24 cellular contexts compared by ENCODE assay signal in the genomic region with DNA sequence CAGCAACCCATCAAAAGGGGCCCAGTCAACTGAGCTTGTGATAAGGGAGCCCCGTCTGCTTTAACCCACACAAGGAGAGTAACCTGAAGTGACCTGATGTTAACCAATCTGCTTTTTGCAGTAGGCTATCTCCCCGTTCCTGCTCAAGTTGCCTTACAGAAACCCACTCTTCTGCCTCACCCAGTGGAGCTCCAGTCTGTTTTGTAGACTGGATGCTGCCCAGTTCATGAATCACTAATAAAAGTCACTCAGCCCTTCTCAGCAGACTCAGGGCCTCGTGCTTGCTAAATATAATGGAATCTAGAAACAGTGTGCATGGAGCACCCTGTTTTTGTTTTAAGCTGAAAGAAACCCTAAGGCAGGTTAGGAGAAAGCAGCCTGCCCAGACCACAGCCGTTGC.
"Had no signal": no experiment of that assay in that cellular context is flagged by ENCODE, and none has a peak within 500 bp of the region (broad histone marks: within the 10 kb centered on the region; RNA-seq: fewer than 3 reads in every experiment).

No MANE protein-coding gene starts in this region.

- H3K9me3 ChIP-seq: esophagus squamous epithelium, neutrophil, spleen, testis, tibial nerve had no signal

- H3K4me3 Mint-ChIP-seq: naive B cell; nephron progenitor cell; stimulated activated naive B cell treated with anti-CD40 and anti-IgM and Interleukin-4, amounts not matched to agents 10 μg/mL and 1 μg/mL and 100 μg/mL, for 72 hours; stimulated activated naive CD8-positive, alpha-beta T cell treated with anti-CD3 and anti-CD28 coated beads, Interleukin-15, amount 100 ng/mL, for 72 hours had no signal

- H3K36me3 Mint-ChIP-seq: naive B cell; stimulated activated naive B cell treated with anti-CD40 and anti-IgM and Interleukin-4, amounts not matched to agents 10 μg/mL and 1 μg/mL and 100 μg/mL, for 72 hours had no signal

- H3K27ac Mint-ChIP-seq: naive B cell; nephron progenitor cell; stimulated activated naive B cell treated with anti-CD40 and anti-IgM and Interleukin-4, amounts not matched to agents 10 μg/mL and 1 μg/mL and 100 μg/mL, for 72 hours had no signal

- H3K4me3 ChIP-seq: esophagus squamous epithelium, lung, spleen, testis, tibial nerve had no signal

- H3K27me3 ChIP-seq: esophagus squamous epithelium, foreskin keratinocyte, neutrophil, spleen, testis, tibial nerve had no signal

- H3K27me3 Mint-ChIP-seq: naive B cell; stimulated activated naive B cell treated with anti-CD40 and anti-IgM and Interleukin-4, amounts not matched to agents 10 μg/mL and 1 μg/mL and 100 μg/mL, for 72 hours; stimulated activated naive CD8-positive, alpha-beta T cell treated with anti-CD3 and anti-CD28 coated beads, Interleukin-15, amount 100 ng/mL, for 72 hours had no signal

- H3K9me3 Mint-ChIP-seq: naive B cell; stimulated activated naive B cell treated with anti-CD40 and anti-IgM and Interleukin-4, amounts not matched to agents 10 μg/mL and 1 μg/mL and 100 μg/mL, for 72 hours; stimulated activated naive CD8-positive, alpha-beta T cell treated with anti-CD3 and anti-CD28 coated beads, Interleukin-15, amount 100 ng/mL, for 72 hours had no signal

- H3K4me1 Mint-ChIP-seq: naive B cell; stimulated activated naive B cell treated with anti-CD40 and anti-IgM and Interleukin-4, amounts not matched to agents 10 μg/mL and 1 μg/mL and 100 μg/mL, for 72 hours; stimulated activated naive CD8-positive, alpha-beta T cell treated with anti-CD3 and anti-CD28 coated beads, Interleukin-15, amount 100 ng/mL, for 72 hours had no signal

- H3K36me3 ChIP-seq: esophagus squamous epithelium, neutrophil, spleen, tibial nerve had no signal

- H3K4me1 ChIP-seq: esophagus squamous epithelium, foreskin keratinocyte, spleen, testis, tibial nerve had no signal

- H3K27ac ChIP-seq: epithelial cell of prostate, esophagus squamous epithelium, foreskin keratinocyte, neutrophil, spleen, testis, tibial nerve had no signal

- ATAC-seq: foreskin keratinocyte; left colon; left ventricle myocardium superior; sciatic nerve; stimulated activated naive B cell treated with anti-CD40 and anti-IgM and Interleukin-4, amounts not matched to agents 10 μg/mL and 1 μg/mL and 100 μg/mL, for 72 hours; stimulated activated naive CD8-positive, alpha-beta T cell treated with anti-CD3 and anti-CD28 coated beads, Interleukin-15, amount 100 ng/mL, for 72 hours had no signal

- DNase-seq: effector memory CD4-positive, alpha-beta T cell; esophagus squamous epithelium; foreskin keratinocyte; head of caudate nucleus; hippocampal formation; left colon; left ventricle myocardium superior; mesenchymal stem cell; midbrain; naive B cell; nephron progenitor cell; posterior cingulate gyrus; spleen; stimulated activated CD4-positive, alpha-beta T cell treated with anti-CD3 and anti-CD28 coated beads, Interleukin-15, amount 100 ng/mL, for 24 hours; stimulated activated CD4-positive, alpha-beta T cell treated with anti-CD3 and anti-CD28 coated beads, Interleukin-2, amount 100 ng/mL, for 24 hours; stimulated activated CD4-positive, alpha-beta T cell treated with anti-CD3 and anti-CD28 coated beads, Interleukin-4, amount 100 ng/mL, for 4 hours; stimulated activated naive B cell treated with anti-CD40 and anti-IgM and Interleukin-4, amounts not matched to agents 10 μg/mL and 1 μg/mL and 100 μg/mL, for 72 hours; stimulated activated naive CD8-positive, alpha-beta T cell treated with anti-CD3 and anti-CD28 coated beads, Interleukin-15, amount 100 ng/mL, for 72 hours; testis had no signal
